ENCODE assay signal across 9 cellular contexts in the genomic region with DNA sequence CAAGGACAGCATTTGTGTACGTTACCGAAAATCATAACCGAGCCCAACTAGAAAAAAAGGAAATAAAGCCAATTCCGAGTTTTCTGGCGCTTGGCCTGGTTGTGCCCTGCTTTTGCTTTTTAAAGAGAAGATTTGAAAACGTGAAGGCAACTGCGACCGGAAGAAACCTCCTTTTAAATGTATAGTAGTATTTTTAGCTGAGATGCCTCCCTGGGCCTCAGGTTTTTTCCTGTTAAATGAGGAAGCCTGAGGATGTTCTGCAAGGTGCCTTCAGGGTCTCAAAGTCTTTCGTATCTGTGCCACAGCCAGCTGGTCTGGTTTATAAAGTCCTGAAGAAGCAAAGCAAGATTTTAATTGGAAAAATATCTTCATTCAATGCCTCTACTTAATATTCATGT. TPM values are rescaled to one million over a fixed set of nuclear protein-coding genes. Genes with fewer than 3 reads are reported as not detected.
A peak's percentile ranks its signal among the peaks of the same experiment; 100 is the strongest.
DNase-seq lines count a peak whose midpoint lies in the region; ATAC-seq and TF ChIP-seq lines count a peak whose summit lies in the region.
"Had no signal": no experiment of that assay in that cellular context is flagged by ENCODE, and none has a peak within 500 bp of the region (broad histone marks: within the 10 kb centered on the region; RNA-seq: fewer than 3 reads in every experiment).

No MANE protein-coding gene starts in this region.

- H3K27ac ChIP-seq in tibial nerve: peak overlapping the region; percentile 60 to 87 (median 80)

- peak overlapping the region; percentile 97 for H3K4me3 ChIP-seq in BJ (ENCODE audit: low read depth, low read length)
- peak overlapping the region; percentile 67 to 95 (median 80) for H3K4me3 ChIP-seq in tibial nerve

- no peaks in the 10 kb centered on the region for H3K27me3 Mint-ChIP-seq in activated naive CD8-positive, alpha-beta T cell treated with anti-CD3 and anti-CD28 coated beads for 36 hours

- H3K4me1 ChIP-seq in tibial nerve: peaks cover 0 to 31% (median 4%) of the 10 kb centered on the region in 4 donors

- peaks cover 0 to 1% (median 0%) of the 10 kb centered on the region in 4 donors for H3K9me3 ChIP-seq in tibial nerve

- no peak for TF ChIP-seq POLR2A in tibial nerve (IDR thresholded peaks at IDR 0.05)

- no peaks in the 10 kb centered on the region for H3K9me3 Mint-ChIP-seq in activated naive CD8-positive, alpha-beta T cell treated with anti-CD3 and anti-CD28 coated beads for 36 hours

- POLR2A ChIA-PET in BJ (lab: Charles Lee): no interaction called here

- H3K36me3 ChIP-seq in BJ (ENCODE audit: control insufficient read depth, insufficient read depth, low read length) (no peaks in the 10 kb centered on the region), tibial nerve (peaks cover 0 to under 1% (median 0%) of the 10 kb centered on the region in 3 donors)

- TF ChIP-seq EP300 in tibial nerve (IDR thresholded peaks at IDR 0.05): no peak

- ATAC-seq in GM19372 (IDR thresholded peaks at IDR 0.05; ENCODE audit: low read depth, unreplicated experiment) (peak; percentile 25), HG03442 (IDR thresholded peaks at IDR 0.05; ENCODE audit: unreplicated experiment) (peak; percentile 16)

- DNase-seq in BJ (ENCODE audit: low read depth) (no peak), left kidney (ENCODE audit: low read depth, low spot score) (peak; percentile 38), tibial nerve (ENCODE audit: low spot score in 2 of 2) (no peak), NCI-H1694 treated with DMSO at 0.1 percent for 48 hours (lab: John Stamatoyannopoulos, UW) (no peak), inferior parietal cortex (ENCODE audit: extremely low spot score) (no peak)
- DNase-seq in activated naive CD8-positive, alpha-beta T cell treated with anti-CD3 and anti-CD28 coated beads for 36 hours: no peak

- no peak for TF ChIP-seq CTCF in BJ (IDR thresholded peaks at IDR 0.05; ENCODE audit: insufficient read depth, low read depth, low read length)
- TF ChIP-seq CTCF in tibial nerve (IDR thresholded peaks at IDR 0.05): no peak

- CTCF ChIA-PET in BJ (lab: Yijun Ruan, JAX): interaction anchor here (0.9 to 1.4 kb wide), 4 partner anchors 10 to 934 kb away, joined by 3 to 4 read pairs (median 4); no protein-coding TSS in a partner anchor

- H3K36me3 Mint-ChIP-seq in activated naive CD8-positive, alpha-beta T cell treated with anti-CD3 and anti-CD28 coated beads for 36 hours: peaks cover 3% of the 10 kb centered on the region

- WGBS in tibial nerve, 2 donors: 3% methylated on average over 9 of the region's 9 CpGs

- H3K4me1 Mint-ChIP-seq in activated naive CD8-positive, alpha-beta T cell treated with anti-CD3 and anti-CD28 coated beads for 36 hours: peaks cover 31% of the 10 kb centered on the region

- H3K27ac Mint-ChIP-seq in activated naive CD8-positive, alpha-beta T cell treated with anti-CD3 and anti-CD28 coated beads for 36 hours: peak overlapping the region; percentile 90

- H3K27me3 ChIP-seq in BJ (ENCODE audit: control insufficient read depth, insufficient read depth, low read length): no peaks in the 10 kb centered on the region
- H3K27me3 ChIP-seq in tibial nerve: no peaks in the 10 kb centered on the region

- H3K4me3 Mint-ChIP-seq in activated naive CD8-positive, alpha-beta T cell treated with anti-CD3 and anti-CD28 coated beads for 36 hours: peak overlapping the region; percentile 91

RNA-seq across cellular contexts. Expression of a gene that starts 0.4 kb away (rescaled TPM):
- 5.9 and 11.9 TPM in 2 replicates for polyA plus RNA-seq in BJ (2011; rRNA removed)
- 10.2 and 10.8 TPM in 2 replicates for polyA minus RNA-seq in BJ (2011; rRNA and poly(A)+ RNA removed)
- total RNA-seq in activated naive CD8-positive, alpha-beta T cell treated with anti-CD3 and anti-CD28 coated beads for 36 hours: 10 to 100 TPM; 16.9 to 18.0 TPM
- 10 to 100 TPM; 30.2 to 65.1 (median 45.8) TPM for total RNA-seq in tibial nerve

RNA-seq across cellular contexts. Expression of a gene that starts 27.5 kb away (rescaled TPM):
- polyA plus RNA-seq in BJ (2011; rRNA removed): 0.42 and 1.0 TPM in 2 replicates
- 0.43 and 0.67 TPM in 2 replicates for polyA minus RNA-seq in BJ (2011; rRNA and poly(A)+ RNA removed)
- not detected for total RNA-seq in activated naive CD8-positive, alpha-beta T cell treated with anti-CD3 and anti-CD28 coated beads for 36 hours
- not detected for total RNA-seq in tibial nerve
- total RNA-seq: NCI-H460 had no signal
